In genomic region chr5:16489322-16489791, GRCh38 we compare ENCODE assay signal across 9 cellular contexts. TPM values are rescaled to one million over a fixed set of nuclear protein-coding genes. Genes with fewer than 3 reads are reported as not detected.
A peak's percentile ranks its signal among the peaks of the same experiment; 100 is the strongest.
DNase-seq lines count a peak whose midpoint lies in the region; ATAC-seq and TF ChIP-seq lines count a peak whose summit lies in the region.
"Had no signal": no experiment of that assay in that cellular context is flagged by ENCODE, and none has a peak within 500 bp of the region (broad histone marks: within the 10 kb centered on the region; RNA-seq: fewer than 3 reads in every experiment).

No MANE protein-coding gene starts in this region.

- no peak overlapping the region for H3K4me3 Mint-ChIP-seq in neural progenitor cell
- H3K4me3 Mint-ChIP-seq: IgD-negative memory B cell had no signal

- no peaks in the 10 kb centered on the region for H3F3A ChIP-seq in neural progenitor cell (ENCODE audit: low read depth)

- peak; percentile 79 for ATAC-seq in GM21367 (IDR thresholded peaks at IDR 0.05; ENCODE audit: unreplicated experiment)

- H3K36me3 Mint-ChIP-seq in neural progenitor cell = no peaks in the 10 kb centered on the region
- H3K36me3 Mint-ChIP-seq: IgD-negative memory B cell had no signal

- peaks cover 0 to under 1% (median 0%) of the 10 kb centered on the region in 3 donors for H3K9me3 ChIP-seq in esophagus squamous epithelium
- no peaks in the 10 kb centered on the region for H3K9me3 ChIP-seq in neural progenitor cell (ENCODE audit: low read depth)

- 22 to 35% methylated on average over 1 of the region's 1 CpG for WGBS in esophagus squamous epithelium, 2 donors

- H3K27me3 ChIP-seq in esophagus squamous epithelium (no peaks in the 10 kb centered on the region), neural progenitor cell (no peaks in the 10 kb centered on the region)

- H3K79me2 ChIP-seq in neural progenitor cell (ENCODE audit: low read depth) = no peaks in the 10 kb centered on the region

- H3K4me1 ChIP-seq in esophagus squamous epithelium (peaks cover 0 to 27% (median 15%) of the 10 kb centered on the region in 3 donors), neural progenitor cell (no peaks in the 10 kb centered on the region)

- H3K4me3 ChIP-seq in esophagus squamous epithelium = no peak overlapping the region
- no peak overlapping the region for H3K4me3 ChIP-seq in neural progenitor cell

- no peaks in the 10 kb centered on the region for H3K27me3 Mint-ChIP-seq in neural progenitor cell (ENCODE audit: insufficient read depth, low read depth)
- H3K27me3 Mint-ChIP-seq: IgD-negative memory B cell had no signal

- no peaks in the 10 kb centered on the region for H4K20me1 ChIP-seq in neural progenitor cell (ENCODE audit: low read depth)

- no peak overlapping the region for H3K4me2 ChIP-seq in neural progenitor cell

- H3K27ac Mint-ChIP-seq in neural progenitor cell = no peak overlapping the region
- H3K27ac Mint-ChIP-seq: IgD-negative memory B cell had no signal

- no peak overlapping the region for H2AFZ ChIP-seq in neural progenitor cell (replicated peaks)

- TF ChIP-seq CTCF in LNCAP (IDR thresholded peaks at IDR 0.05) (peak; percentile 73), esophagus squamous epithelium (IDR thresholded peaks at IDR 0.05) (peak; percentile 18 to 74 (median 62)), neural progenitor cell (IDR thresholded peaks at IDR 0.05) (peak; percentile 76)

- intact Hi-C loops in esophagus squamous epithelium (cut with DNase I) = no loop called here

- no peak for TF ChIP-seq POLR2A in esophagus squamous epithelium (IDR thresholded peaks at IDR 0.05)

- no peaks in the 10 kb centered on the region for H3K4me1 Mint-ChIP-seq in neural progenitor cell

- no peak overlapping the region for H3K27ac ChIP-seq in esophagus squamous epithelium
- no peak overlapping the region for H3K27ac ChIP-seq in neural progenitor cell

- no peak overlapping the region for H3K9ac ChIP-seq in neural progenitor cell

- no peaks in the 10 kb centered on the region for H3K9me3 Mint-ChIP-seq in neural progenitor cell

- DNase-seq in D341Med (ENCODE audit: low spot score) (peak; percentile 36), SHP77 treated with DMSO at 0.1 percent for 48 hours (lab: John Stamatoyannopoulos, UW) (peak; percentile 47), esophagus squamous epithelium (lab: John Stamatoyannopoulos, UW) (no peak), neural progenitor cell (ENCODE audit: low spot score) (peak; percentile 53), HuH-7.5 (ENCODE audit: low spot score) (no peak)
- no peak for DNase-seq in effector CD4-positive, alpha-beta T cell

- H3K36me3 ChIP-seq in esophagus squamous epithelium = no peaks in the 10 kb centered on the region
- H3K36me3 ChIP-seq in neural progenitor cell = no peaks in the 10 kb centered on the region

RNA-seq across cellular contexts. Expression of gene ZNF622, which starts 23.8 kb away (rescaled TPM):
- total RNA-seq in esophagus squamous epithelium = 10 to 100 TPM; 19.5 to 35.2 (median 24.8) TPM
- total RNA-seq in neural progenitor cell (ENCODE audit: low replicate concordance) = 14.6 and 21.8 TPM in 2 replicates

Comparison
In these comparisons a context has a peak if more than half of its experiments do, and no peak if none do; other contexts are left out.
1. DNase-seq: peak in D341Med (single experiment), SHP77 treated with DMSO at 0.1 percent for 48 hours (single experiment) and neural progenitor cell (single experiment); none in esophagus squamous epithelium (single experiment), effector CD4-positive, alpha-beta T cell (single experiment) and HuH-7.5 (single experiment).
2. Peak in every context shown above with its lines, with median percentiles within 50 percentile points of each other: CTCF ChIP-seq.